Comparison of ENCODE assay signal across 8 cellular contexts in the genomic region with DNA sequence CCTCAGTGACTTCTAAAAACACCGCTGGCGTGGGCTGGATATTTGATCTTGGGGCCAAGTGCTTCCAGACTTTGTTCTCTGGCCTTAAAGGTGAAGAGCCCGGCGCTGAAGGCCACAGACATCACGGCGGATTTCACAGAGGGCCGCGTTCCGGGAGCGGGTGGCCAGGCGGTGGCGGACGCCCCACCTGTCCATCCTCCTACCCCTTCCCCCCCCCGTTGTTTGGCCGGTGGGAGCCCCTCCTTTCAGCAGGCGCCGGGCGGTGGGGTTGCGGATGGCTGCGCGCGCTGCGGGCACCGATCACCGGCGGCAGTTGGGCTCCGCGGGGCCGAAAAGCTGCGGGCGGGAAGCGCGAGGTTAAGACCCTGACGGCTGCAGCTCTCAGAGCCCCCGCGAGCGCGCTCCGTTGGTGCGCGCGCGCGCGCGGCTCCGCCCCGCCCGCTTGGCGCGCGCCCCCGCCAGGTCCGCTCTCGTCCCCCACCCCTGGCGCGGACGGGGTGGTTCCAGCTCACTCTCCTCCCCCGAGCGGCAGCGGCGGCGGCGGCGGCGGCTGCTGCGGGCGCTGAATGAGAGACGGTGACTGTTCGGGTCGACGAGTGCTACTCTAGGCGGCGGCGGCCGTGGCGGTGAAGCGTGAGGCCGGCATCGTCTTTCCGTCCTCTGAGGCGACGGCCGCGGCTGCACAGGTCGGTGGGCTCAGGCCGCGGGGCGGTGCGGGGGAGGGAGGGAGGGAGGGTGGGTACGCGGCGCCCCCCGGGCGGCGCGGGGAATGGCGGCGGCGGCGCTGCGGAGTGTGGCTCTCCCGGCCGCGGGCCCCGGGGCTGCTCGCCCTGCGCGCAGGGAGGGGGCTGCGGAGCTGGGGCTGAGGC. TPM values are rescaled to one million over a fixed set of nuclear protein-coding genes. Genes with fewer than 3 reads are reported as not detected.
DNase-seq lines count a peak whose midpoint lies in the region; ATAC-seq and TF ChIP-seq lines count a peak whose summit lies in the region.

A gene with protein sequence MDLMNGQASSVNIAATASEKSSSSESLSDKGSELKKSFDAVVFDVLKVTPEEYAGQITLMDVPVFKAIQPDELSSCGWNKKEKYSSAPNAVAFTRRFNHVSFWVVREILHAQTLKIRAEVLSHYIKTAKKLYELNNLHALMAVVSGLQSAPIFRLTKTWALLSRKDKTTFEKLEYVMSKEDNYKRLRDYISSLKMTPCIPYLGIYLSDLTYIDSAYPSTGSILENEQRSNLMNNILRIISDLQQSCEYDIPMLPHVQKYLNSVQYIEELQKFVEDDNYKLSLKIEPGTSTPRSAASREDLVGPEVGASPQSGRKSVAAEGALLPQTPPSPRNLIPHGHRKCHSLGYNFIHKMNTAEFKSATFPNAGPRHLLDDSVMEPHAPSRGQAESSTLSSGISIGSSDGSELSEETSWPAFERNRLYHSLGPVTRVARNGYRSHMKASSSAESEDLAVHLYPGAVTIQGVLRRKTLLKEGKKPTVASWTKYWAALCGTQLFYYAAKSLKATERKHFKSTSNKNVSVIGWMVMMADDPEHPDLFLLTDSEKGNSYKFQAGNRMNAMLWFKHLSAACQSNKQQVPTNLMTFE (plus strand): TSS at position 511 of the 869 bp plus-strand sequence. CDS start 51,521 bp downstream, outside the sequence.

- H3K79me1 ChIP-seq in neuronal stem cell (ENCODE audit: low read depth, low read length), result no peaks in the 10 kb centered on the region

- H2BK120ac ChIP-seq in neuronal stem cell (ENCODE audit: low read depth, low read length), result peak within 1 kb of the TSS; percentile 87

- H3K27ac ChIP-seq in HUES64 (ENCODE audit: low read depth, low read length) (peak within 1 kb of the TSS; percentile 78), RWPE2 (ENCODE audit: poor library complexity, severe bottlenecking) (peak within 1 kb of the TSS; percentile 71), neuronal stem cell (replicated peaks; ENCODE audit: low read length) (peak within 1 kb of the TSS; percentile 89), suprapubic skin (peak within 1 kb of the TSS; percentile 81)

- no peak for TF ChIP-seq POLR2A in suprapubic skin (IDR thresholded peaks at IDR 0.05)

- no peak within 1 kb of the TSS for H4K91ac ChIP-seq in neuronal stem cell (ENCODE audit: low read depth, low read length, poor library complexity)

- peak within 1 kb of the TSS; percentile 98 for H2AFZ ChIP-seq in neuronal stem cell (ENCODE audit: low read length)

- H2BK12ac ChIP-seq in neuronal stem cell (ENCODE audit: low read length), result peak within 1 kb of the TSS; percentile 41

- H3K4me1 ChIP-seq in HUES64 (ENCODE audit: insufficient read depth, low read length) (peaks cover 23% of the 10 kb centered on the region), RWPE2 (ENCODE audit: insufficient read depth, poor library complexity, severe bottlenecking) (peaks cover 14% of the 10 kb centered on the region), neuronal stem cell (ENCODE audit: control insufficient read depth in 2 of 2, insufficient read depth in 1 of 2, low read depth in 1 of 2, low read length in 2 of 2) (peaks cover 0 to 7% of the 10 kb centered on the region in 2 donors), suprapubic skin (peaks cover 18% of the 10 kb centered on the region)

- WGBS in HUES64, result under 1% methylated on average over 107 of the region's 110 CpGs
- no CpG with 5 or more reads among the region's 110 CpGs for WGBS in neuronal stem cell (ENCODE audit: extremely low coverage in 2 of 2, insufficient read length in 2 of 2, insufficient replicate concordance in 1 of 2), 2 donors
- 7% methylated on average over 13 of the region's 110 CpGs for WGBS in suprapubic skin

- peaks cover 13% of the 10 kb centered on the region; the same call in 1 of the 2 replicates for H3K27me3 ChIP-seq in HUES64 (ENCODE audit: insufficient read depth, low read length)
- H3K27me3 ChIP-seq in RWPE2 (ENCODE audit: insufficient read depth, poor library complexity, severe bottlenecking), result no peaks in the 10 kb centered on the region
- no peaks in the 10 kb centered on the region for H3K27me3 ChIP-seq in neuronal stem cell (ENCODE audit: control insufficient read depth in 3 of 3, insufficient read depth in 3 of 3, low read depth in 1 of 3, low read length in 3 of 3)
- H3K27me3 ChIP-seq in suprapubic skin, result no peaks in the 10 kb centered on the region

- TF ChIP-seq EP300 in suprapubic skin (IDR thresholded peaks at IDR 0.05), result no peak

- DNase-seq in DMS 273 (lab: John Stamatoyannopoulos, UW; ENCODE audit: unreplicated experiment) (peak; percentile 93), RWPE2 (ENCODE audit: low spot score) (peak; percentile 61), foreskin melanocyte (peak; percentile 48), neuronal stem cell (ENCODE audit: low spot score) (peak; percentile 81), suprapubic skin (ENCODE audit: low spot score in 2 of 2) (peak in 1 of 2 donors; percentile 63)
- peak; percentile 49 for DNase-seq in activated naive CD4-positive, alpha-beta T cell treated with Interleukin-2 at 50 U/mL for 16 hours

- H3K18ac ChIP-seq in neuronal stem cell (ENCODE audit: low read length), result peak within 1 kb of the TSS; percentile 98

- no peak within 1 kb of the TSS for H4K8ac ChIP-seq in neuronal stem cell (ENCODE audit: low read depth, low read length)

- peak within 1 kb of the TSS; percentile 57 for H3K4me2 ChIP-seq in neuronal stem cell (ENCODE audit: insufficient read depth, low read length, poor library complexity, severe bottlenecking)

- H3K23ac ChIP-seq in neuronal stem cell (ENCODE audit: low read depth, low read length, poor library complexity), result peak within 1 kb of the TSS; percentile 96

- peak within 1 kb of the TSS; percentile 64 for H2BK15ac ChIP-seq in neuronal stem cell (ENCODE audit: low read length)

- H3K9ac ChIP-seq in HUES64 (ENCODE audit: low read depth, low read length), result peak within 1 kb of the TSS; percentile 84
- H3K9ac ChIP-seq in neuronal stem cell (ENCODE audit: low read depth, low read length, poor library complexity), result peak within 1 kb of the TSS; percentile 94

- H3K36me3 ChIP-seq in HUES64 (ENCODE audit: insufficient read depth, low read length) (no peaks in the 10 kb centered on the region), RWPE2 (ENCODE audit: low read depth) (no peaks in the 10 kb centered on the region), neuronal stem cell (replicated peaks in 1 of 2; ENCODE audit: control insufficient read depth in 2 of 2, insufficient read depth in 2 of 2, low read length in 2 of 2) (no peaks in the 10 kb centered on the region), suprapubic skin (no peaks in the 10 kb centered on the region)

- H3K9me3 ChIP-seq in HUES64 (ENCODE audit: insufficient read depth, low read depth, low read length), result no peaks in the 10 kb centered on the region
- no peaks in the 10 kb centered on the region for H3K9me3 ChIP-seq in RWPE2 (ENCODE audit: severe bottlenecking)
- H3K9me3 ChIP-seq in neuronal stem cell (replicated peaks in 1 of 2; ENCODE audit: control insufficient read depth in 2 of 2, insufficient read depth in 1 of 2, low read depth in 1 of 2, low read length in 2 of 2), result no peaks in the 10 kb centered on the region
- H3K9me3 ChIP-seq in suprapubic skin, result no peaks in the 10 kb centered on the region

- H2BK5ac ChIP-seq in neuronal stem cell (ENCODE audit: low read length), result peak within 1 kb of the TSS; percentile 94

- peak; percentile 52 for ATAC-seq in GM21423 (IDR thresholded peaks at IDR 0.05; ENCODE audit: unreplicated experiment)
- ATAC-seq in RWPE2 (ENCODE audit: low read depth), result peak; percentile 71

- peak within 1 kb of the TSS; percentile 70 for H2AK5ac ChIP-seq in neuronal stem cell (ENCODE audit: low read depth, low read length)

- TF ChIP-seq CTCF in RWPE2 (IDR thresholded peaks at IDR 0.05; ENCODE audit: poor library complexity, severe bottlenecking) (no peak), suprapubic skin (IDR thresholded peaks at IDR 0.05) (no peak)

- no peak within 1 kb of the TSS for H3K4ac ChIP-seq in neuronal stem cell (ENCODE audit: low read length)

- H3K4me3 ChIP-seq in HUES64 (ENCODE audit: low read length) (peak within 1 kb of the TSS; percentile 88), RWPE2 (ENCODE audit: severe bottlenecking) (peak within 1 kb of the TSS; percentile 70), neuronal stem cell (ENCODE audit: low read length in 2 of 2) (peak within 1 kb of the TSS; percentile 71 to 96), suprapubic skin (peak within 1 kb of the TSS; percentile 78)

- H3K14ac ChIP-seq in neuronal stem cell (ENCODE audit: low read length), result peak within 1 kb of the TSS; percentile 71

RNA-seq across cellular contexts. Expression of the gene that starts here (rescaled TPM):
- polyA plus RNA-seq in HUES64 (2013, experiment 1 of 2), result 23.3 TPM
- polyA plus RNA-seq in HUES64 (2013, experiment 2 of 2), result 25.3 TPM
- 29.5 TPM for polyA plus RNA-seq in neuronal stem cell (2013, experiment 1 of 2)
- polyA plus RNA-seq in neuronal stem cell (2013, experiment 2 of 2), result 28.0 TPM
- total RNA-seq in suprapubic skin, result 10 to 100 TPM; 16.3 to 47.4 (median 27.8) TPM
